1 cellular context compared by ENCODE assay signal in the genomic region with DNA sequence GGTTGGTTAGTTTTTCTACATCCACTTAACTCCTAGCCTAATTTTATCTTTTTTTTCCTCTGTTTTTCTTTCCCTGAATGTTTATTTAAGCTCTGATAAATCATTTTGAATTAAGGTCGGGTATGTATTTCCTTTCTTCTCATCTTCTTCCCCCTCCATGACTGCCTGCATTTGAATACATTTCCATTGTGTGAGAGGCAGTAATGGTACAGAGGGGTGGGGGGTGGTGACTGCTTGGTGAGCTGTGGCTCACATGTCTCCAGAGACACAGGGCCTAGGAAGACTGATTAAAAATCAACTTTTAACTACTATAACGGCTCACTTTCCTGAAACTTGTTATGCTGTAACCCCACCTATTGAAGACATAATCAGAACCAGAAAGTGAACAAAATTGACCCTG.
TF ChIP-seq lines count a peak whose summit lies in the region.

No MANE protein-coding gene starts in this region.

TF ChIP-seq in GM23338, 12 proteins besides CTCF, POLR2A, EP300 and RAD21 (continued from another document):
- TF ChIP-seq, protein P1, sequence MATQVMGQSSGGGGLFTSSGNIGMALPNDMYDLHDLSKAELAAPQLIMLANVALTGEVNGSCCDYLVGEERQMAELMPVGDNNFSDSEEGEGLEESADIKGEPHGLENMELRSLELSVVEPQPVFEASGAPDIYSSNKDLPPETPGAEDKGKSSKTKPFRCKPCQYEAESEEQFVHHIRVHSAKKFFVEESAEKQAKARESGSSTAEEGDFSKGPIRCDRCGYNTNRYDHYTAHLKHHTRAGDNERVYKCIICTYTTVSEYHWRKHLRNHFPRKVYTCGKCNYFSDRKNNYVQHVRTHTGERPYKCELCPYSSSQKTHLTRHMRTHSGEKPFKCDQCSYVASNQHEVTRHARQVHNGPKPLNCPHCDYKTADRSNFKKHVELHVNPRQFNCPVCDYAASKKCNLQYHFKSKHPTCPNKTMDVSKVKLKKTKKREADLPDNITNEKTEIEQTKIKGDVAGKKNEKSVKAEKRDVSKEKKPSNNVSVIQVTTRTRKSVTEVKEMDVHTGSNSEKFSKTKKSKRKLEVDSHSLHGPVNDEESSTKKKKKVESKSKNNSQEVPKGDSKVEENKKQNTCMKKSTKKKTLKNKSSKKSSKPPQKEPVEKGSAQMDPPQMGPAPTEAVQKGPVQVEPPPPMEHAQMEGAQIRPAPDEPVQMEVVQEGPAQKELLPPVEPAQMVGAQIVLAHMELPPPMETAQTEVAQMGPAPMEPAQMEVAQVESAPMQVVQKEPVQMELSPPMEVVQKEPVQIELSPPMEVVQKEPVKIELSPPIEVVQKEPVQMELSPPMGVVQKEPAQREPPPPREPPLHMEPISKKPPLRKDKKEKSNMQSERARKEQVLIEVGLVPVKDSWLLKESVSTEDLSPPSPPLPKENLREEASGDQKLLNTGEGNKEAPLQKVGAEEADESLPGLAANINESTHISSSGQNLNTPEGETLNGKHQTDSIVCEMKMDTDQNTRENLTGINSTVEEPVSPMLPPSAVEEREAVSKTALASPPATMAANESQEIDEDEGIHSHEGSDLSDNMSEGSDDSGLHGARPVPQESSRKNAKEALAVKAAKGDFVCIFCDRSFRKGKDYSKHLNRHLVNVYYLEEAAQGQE (IDR thresholded peaks at IDR 0.05; ENCODE audit: unreplicated experiment), result no peak
